In genomic region chr9:107481035-107481434, GRCh38 we compare ENCODE assay signal across 10 cellular contexts. TPM values are rescaled to one million over a fixed set of nuclear protein-coding genes. Genes with fewer than 3 reads are reported as not detected.
DNase-seq lines count a peak whose midpoint lies in the region; FAIRE-seq and TF ChIP-seq lines count a peak whose summit lies in the region.
"Had no signal": no experiment of that assay in that cellular context is flagged by ENCODE, and none has a peak within 500 bp of the region (broad histone marks: within the 10 kb centered on the region; RNA-seq: fewer than 3 reads in every experiment).

No MANE protein-coding gene starts in this region.

- H3K4me3 ChIP-seq in sigmoid colon, result no peak overlapping the region
- H3K4me3 ChIP-seq: SK-N-MC had no signal

- H3K4me1 ChIP-seq in sigmoid colon, result peaks cover 0 to 9% (median 0%) of the 10 kb centered on the region in 4 donors

- WGBS in sigmoid colon, 2 donors, result 11 to 40% methylated on average over 4 of the region's 4 CpGs

- H3K9me3 ChIP-seq in sigmoid colon, result no peaks in the 10 kb centered on the region

- peaks cover 0 to 12% (median 0%) of the 10 kb centered on the region in 4 donors for H3K36me3 ChIP-seq in sigmoid colon

- no peak for TF ChIP-seq EP300 in sigmoid colon (IDR thresholded peaks at IDR 0.05)

- no peaks in the 10 kb centered on the region for H3K27me3 ChIP-seq in sigmoid colon

- intact Hi-C loops in sigmoid colon (cut with DNase I), result loop anchor here (5.0 to 10.0 kb wide), 2 partner anchors 1281 to 1454 kb away; partner anchors contain the start of genes ABITRAM and ELP1

- DNase-seq in ELR (ENCODE audit: low read depth), result peak; percentile 46
- peak; percentile 18 for DNase-seq in MV-4-11 (lab: John Stamatoyannopoulos, UW)
- DNase-seq in sigmoid colon, result no peak
- no peak for DNase-seq in T-helper 9 cell
- no peak for DNase-seq in activated CD8-positive, alpha-beta memory T cell treated with anti-CD3 and anti-CD28 coated beads, Interleukin-2, amount 50 U/mL, for 48 hours
- DNase-seq in T-helper 1 cell, result no peak
- DNase-seq: midbrain, NCI-H2029 treated with DMSO at 0.1 percent for 48 hours had no signal

- peak; percentile 50 for FAIRE-seq in endometrium (lab: Jason Lieb, UNC)

- no peak for TF ChIP-seq POLR2A in sigmoid colon (IDR thresholded peaks at IDR 0.05)

- no peak for TF ChIP-seq CTCF in sigmoid colon (IDR thresholded peaks at IDR 0.05)

- peak overlapping the region in 3 of 4 donors; percentile 4 to 54 (median 17) for H3K27ac ChIP-seq in sigmoid colon
- H3K27ac ChIP-seq: SK-N-MC had no signal

RNA-seq across cellular contexts. Expression of gene KLF4, which starts 8.5 kb away (rescaled TPM):
- 10 to 100 TPM; 22.8 to 61.8 (median 34.7) TPM for total RNA-seq in sigmoid colon
- polyA plus RNA-seq in sigmoid colon, result 100 to 1,000 TPM; 142 to 392 (median 330) TPM

Comparison
In these comparisons a context has a peak if more than half of its experiments do, and no peak if none do; other contexts are left out.
1. DNase-seq: peak in ELR (single experiment) and MV-4-11 (single experiment); none in sigmoid colon (single experiment), T-helper 9 cell (single experiment), activated CD8-positive, alpha-beta memory T cell treated with anti-CD3 and anti-CD28 coated beads, Interleukin-2, amount 50 U/mL, for 48 hours (single experiment) and T-helper 1 cell (0 of 5).